In the genomic region with DNA sequence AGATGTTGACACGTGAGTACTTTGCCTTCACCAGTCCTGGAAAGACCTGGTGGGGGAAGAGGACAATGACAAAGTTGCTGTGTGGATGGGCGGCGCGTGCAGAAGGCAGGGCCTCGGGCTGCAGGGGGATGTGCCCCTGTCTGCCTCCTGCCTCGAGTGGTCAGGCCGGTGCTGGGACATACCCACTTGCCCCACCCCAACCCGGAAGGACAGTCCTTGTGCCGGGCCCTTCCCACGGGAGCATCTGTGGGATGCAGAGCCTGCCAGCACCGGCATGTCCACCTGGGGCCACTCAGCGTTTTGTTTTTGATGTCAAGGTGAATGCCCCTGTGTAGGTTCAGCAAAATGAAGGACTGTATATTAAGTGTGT, we compare ENCODE assay signal across 27 cellular contexts.
"Had no signal": no experiment of that assay in that cellular context is flagged by ENCODE, and none has a peak within 500 bp of the region (broad histone marks: within the 10 kb centered on the region; RNA-seq: fewer than 3 reads in every experiment).

No MANE protein-coding gene starts in this region.

- H3K4me1 Mint-ChIP-seq: activated naive CD4-positive, alpha-beta T cell treated with anti-CD3 and anti-CD28 coated beads, Interleukin-2, amount 10 ng/mL, durations not matched to agents 7 days and 5 days; activated naive CD8-positive, alpha-beta T cell treated with anti-CD3 and anti-CD28 coated beads, Interleukin-2, amount 10 ng/mL, durations not matched to agents 7 days and 5 days; nephron had no signal

- H3K9me3 Mint-ChIP-seq: activated naive CD4-positive, alpha-beta T cell treated with anti-CD3 and anti-CD28 coated beads, Interleukin-2, amount 10 ng/mL, durations not matched to agents 7 days and 5 days; activated naive CD8-positive, alpha-beta T cell treated with anti-CD3 and anti-CD28 coated beads, Interleukin-2, amount 10 ng/mL, durations not matched to agents 7 days and 5 days; activated T-helper 1 cell treated with anti-CD3 and anti-CD28 coated beads, Interleukin-12 subunit alpha, Interleukin-12 subunit beta, Interleukin-2, Interleukin-4 antibody, amounts not matched to agents 30 ng/mL and 10 ng/mL and 1 ng/mL, durations not matched to agents 14 hours and 24 hours and 36 hours; dendritic cell treated with granulocyte-macrophage colony-stimulating factor and Interleukin-4, amounts not matched to agents 40 ng/mL and 50 ng/mL, for 4 days; nephron; T-helper 1 cell treated with Interleukin-12 subunit alpha and Interleukin-12 subunit beta and Interleukin-4 antibody, amounts not matched to agents 30 μg/mL and 1 μg/mL, for 36 hours had no signal

- H3K36me3 ChIP-seq: brain microvascular endothelial cell, esophagus squamous epithelium, neutrophil, ovary, prostate gland, tibial nerve, WERI-Rb-1 had no signal

- H3K36me3 Mint-ChIP-seq: activated naive CD4-positive, alpha-beta T cell treated with anti-CD3 and anti-CD28 coated beads, Interleukin-2, amount 10 ng/mL, durations not matched to agents 7 days and 5 days; activated naive CD8-positive, alpha-beta T cell treated with anti-CD3 and anti-CD28 coated beads, Interleukin-2, amount 10 ng/mL, durations not matched to agents 7 days and 5 days had no signal

- ATAC-seq: activated CD4-positive, CD25-positive, alpha-beta regulatory T cell treated with anti-CD3 and anti-CD28 coated beads, Interleukin-2, amount 50 U/mL, for 24 hours had no signal

- H3K9me3 ChIP-seq: esophagus squamous epithelium, neutrophil, ovary, prostate gland, tibial nerve had no signal

- H3K4me1 ChIP-seq: prostate gland had no signal

- H3K27ac ChIP-seq: brain microvascular endothelial cell, epithelial cell of prostate, esophagus squamous epithelium, neutrophil, ovary, prostate gland, tibial nerve, WERI-Rb-1 had no signal

- H3K27me3 ChIP-seq: ovary had no signal

- H3K4me3 ChIP-seq: esophagus squamous epithelium, ovary, prostate gland, tibial nerve had no signal

- DNase-seq: activated CD4-positive, alpha-beta T cell treated with anti-CD3 and anti-CD28 coated beads for 48 hours; activated CD4-positive, alpha-beta T cell treated with anti-CD3 and anti-CD28 coated beads, Interleukin-2, amount 50 U/mL, for 48 hours; activated CD8-positive, alpha-beta memory T cell treated with anti-CD3 and anti-CD28 coated beads, Interleukin-2, amount 50 U/mL, for 4 hours; activated effector memory CD4-positive, alpha-beta T cell treated with anti-CD3 and anti-CD28 coated beads, Interleukin-2, amount 50 U/mL, for 16 hours; activated naive CD4-positive, alpha-beta T cell treated with anti-CD3 and anti-CD28 coated beads, Interleukin-2, amount 10 ng/mL, durations not matched to agents 7 days and 5 days; activated naive CD8-positive, alpha-beta T cell treated with anti-CD3 and anti-CD28 coated beads, Interleukin-2, amount 10 ng/mL, durations not matched to agents 7 days and 5 days; activated T-cell treated with anti-CD3 and anti-CD28 coated beads, Interleukin-2, amount 50 U/mL, for 1 hour; brain microvascular endothelial cell; central memory CD4-positive, alpha-beta T cell; esophagus squamous epithelium; foreskin melanocyte; mesenchymal stem cell; ovary; retina; stimulated activated naive CD4-positive, alpha-beta T cell treated with Interleukin-2 at 50 U/mL for 16 hours; SW 1271; T1000; WERI-Rb-1 had no signal

- H3K27ac Mint-ChIP-seq: activated naive CD4-positive, alpha-beta T cell treated with anti-CD3 and anti-CD28 coated beads, Interleukin-2, amount 10 ng/mL, durations not matched to agents 7 days and 5 days; activated naive CD8-positive, alpha-beta T cell treated with anti-CD3 and anti-CD28 coated beads, Interleukin-2, amount 10 ng/mL, durations not matched to agents 7 days and 5 days; activated T-helper 1 cell treated with anti-CD3 and anti-CD28 coated beads, Interleukin-12 subunit alpha, Interleukin-12 subunit beta, Interleukin-2, Interleukin-4 antibody, amounts not matched to agents 30 ng/mL and 10 ng/mL and 1 ng/mL, durations not matched to agents 14 hours and 24 hours and 36 hours; dendritic cell treated with granulocyte-macrophage colony-stimulating factor and Interleukin-4, amounts not matched to agents 40 ng/mL and 50 ng/mL, for 4 days; nephron; T-helper 1 cell treated with Interleukin-12 subunit alpha and Interleukin-12 subunit beta and Interleukin-4 antibody, amounts not matched to agents 30 μg/mL and 1 μg/mL, for 36 hours had no signal

- H3K4me3 Mint-ChIP-seq: activated naive CD4-positive, alpha-beta T cell treated with anti-CD3 and anti-CD28 coated beads, Interleukin-2, amount 10 ng/mL, durations not matched to agents 7 days and 5 days; activated naive CD8-positive, alpha-beta T cell treated with anti-CD3 and anti-CD28 coated beads, Interleukin-2, amount 10 ng/mL, durations not matched to agents 7 days and 5 days; activated T-helper 1 cell treated with anti-CD3 and anti-CD28 coated beads, Interleukin-12 subunit alpha, Interleukin-12 subunit beta, Interleukin-2, Interleukin-4 antibody, amounts not matched to agents 30 ng/mL and 10 ng/mL and 1 ng/mL, durations not matched to agents 14 hours and 24 hours and 36 hours; dendritic cell treated with granulocyte-macrophage colony-stimulating factor and Interleukin-4, amounts not matched to agents 40 ng/mL and 50 ng/mL, for 4 days; nephron; T-helper 1 cell treated with Interleukin-12 subunit alpha and Interleukin-12 subunit beta and Interleukin-4 antibody, amounts not matched to agents 30 μg/mL and 1 μg/mL, for 36 hours had no signal
